ENCODE assay signal across 8 cellular contexts in the genomic region with DNA sequence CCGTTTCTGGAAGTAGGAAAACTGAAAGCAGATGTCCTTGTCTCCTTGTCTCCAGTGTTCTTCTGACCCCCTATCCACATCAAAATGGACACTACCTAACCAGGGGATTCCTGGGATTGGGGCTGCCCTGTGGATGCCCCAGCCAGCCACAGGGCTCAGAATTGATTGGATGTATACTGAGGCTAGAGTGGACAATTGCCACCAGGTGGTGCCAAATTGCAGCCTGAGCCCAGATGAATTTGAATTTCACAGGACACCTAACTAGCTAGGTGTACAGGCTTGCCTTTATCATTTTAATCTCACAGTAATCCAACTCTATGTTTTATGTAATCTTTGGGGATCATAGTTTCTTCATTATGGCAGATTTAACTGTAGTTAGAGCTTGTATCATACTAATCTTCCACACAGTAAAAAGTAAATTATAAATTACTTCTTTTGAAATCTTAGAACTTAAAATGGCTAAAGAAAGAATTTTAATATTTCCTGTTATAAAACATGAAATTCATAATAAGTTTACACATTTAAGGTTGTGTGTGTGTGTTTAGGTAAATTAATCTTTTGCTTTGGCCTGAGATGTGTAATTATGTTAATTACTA. TPM values are rescaled to one million over a fixed set of nuclear protein-coding genes. Genes with fewer than 3 reads are reported as not detected.
DNase-seq lines count a peak whose midpoint lies in the region; ATAC-seq and TF ChIP-seq lines count a peak whose summit lies in the region.

No MANE protein-coding gene starts in this region.

- ATAC-seq in GM18519 (IDR thresholded peaks at IDR 0.05; ENCODE audit: low FRiP score, unreplicated experiment): peak; percentile 94
- peak; percentile 99 for ATAC-seq in HG02884 (IDR thresholded peaks at IDR 0.05; ENCODE audit: unreplicated experiment)

- no peak overlapping the region for H3K27ac Mint-ChIP-seq in neural crest cell (ENCODE audit: unreplicated experiment)

- H3K4me3 Mint-ChIP-seq in neural crest cell: no peak overlapping the region

- H3K36me3 Mint-ChIP-seq in neural crest cell (ENCODE audit: low read depth): peaks cover 12% of the 10 kb centered on the region

- H3K4me1 Mint-ChIP-seq in neural crest cell: peaks cover 4% of the 10 kb centered on the region

- DNase-seq in NCI-H1417 treated with DMSO at 0.1 percent for 48 hours (lab: John Stamatoyannopoulos, UW): peak; percentile 34
- DNase-seq in activated CD4-positive, alpha-beta T cell treated with anti-CD3 and anti-CD28 coated beads, Interleukin-2, amount 50 U/mL, for 1 hour: peak; percentile 33
- peak; percentile 10 for DNase-seq in epithelial cell of prostate (ENCODE audit: low read depth, low spot score)
- peak; percentile 8 for DNase-seq in neural crest cell (ENCODE audit: low read depth, low spot score)
- no peak for DNase-seq in midbrain (lab: John Stamatoyannopoulos, UW)

- no peaks in the 10 kb centered on the region for H3K9me3 Mint-ChIP-seq in neural crest cell

- TF ChIP-seq CTCF in C4-2B (conservative IDR thresholded peaks at IDR 0.05) (peak; percentile 53), neural crest cell (conservative IDR thresholded peaks at IDR 0.05) (peak; percentile 81)

- no peaks in the 10 kb centered on the region for H3K27me3 Mint-ChIP-seq in neural crest cell (ENCODE audit: low read depth)

- H3K27ac ChIP-seq in C4-2B: no peak overlapping the region
- H3K27ac ChIP-seq in epithelial cell of prostate: peak overlapping the region; percentile 5

RNA-seq across cellular contexts. Expression of gene PIBF1, which starts 58.0 kb away (rescaled TPM):
- total RNA-seq in neural crest cell: 21.5 and 24.7 TPM in 2 replicates

RNA-seq across cellular contexts. Expression of gene DIS3, which starts 58.2 kb away (rescaled TPM):
- total RNA-seq in neural crest cell: 31.1 and 32.0 TPM in 2 replicates
